10 cellular contexts compared by ENCODE assay signal in genomic region chr4:1218892-1219552, GRCh38. TPM values are rescaled to one million over a fixed set of nuclear protein-coding genes. Genes with fewer than 3 reads are reported as not detected.
DNase-seq lines count a peak whose midpoint lies in the region; ATAC-seq and TF ChIP-seq lines count a peak whose summit lies in the region.
"Had no signal": no experiment of that assay in that cellular context is flagged by ENCODE, and none has a peak within 500 bp of the region (broad histone marks: within the 10 kb centered on the region; RNA-seq: fewer than 3 reads in every experiment).

No MANE protein-coding gene starts in this region.

- TF ChIP-seq POLR2A in thyroid gland (IDR thresholded peaks at IDR 0.05), result no peak

- POLR2A ChIA-PET in T-cell (lab: Charles Lee), result no interaction called here

- no peak for TF ChIP-seq CTCF in thyroid gland (IDR thresholded peaks at IDR 0.05)

- peaks cover 39 to 49% (median 45%) of the 10 kb centered on the region in 3 donors for H3K4me1 Mint-ChIP-seq in T-cell

- H3K27me3 ChIP-seq in thyroid gland, result no peaks in the 10 kb centered on the region

- CTCF ChIA-PET in T-cell (lab: Charles Lee), result interaction anchor here in 1 of 2 donors (0.6 to 0.7 kb wide), 2 partner anchors 53 to 87 kb away, joined by 3 read pairs; no protein-coding TSS in a partner anchor

- no peak for DNase-seq in activated naive CD4-positive, alpha-beta T cell treated with anti-CD3 and anti-CD28 coated beads, Interleukin-2, amount 50 U/mL, for 72 hours (ENCODE audit: low spot score in 2 of 2)
- DNase-seq in activated naive CD4-positive, alpha-beta T cell treated with Interleukin-2 at 50 U/mL for 16 hours, result no peak
- DNase-seq in T-cell (no peak), thyroid gland (peak; percentile 31 to 42), retina (no peak), NCI-H1048 (lab: John Stamatoyannopoulos, UW) (no peak), OCI-M2 (lab: John Stamatoyannopoulos, UW; ENCODE audit: unreplicated experiment) (no peak)
- DNase-seq: COR-L47, SK-N-SH had no signal

- H3K4me3 ChIP-seq in thyroid gland (replicated peaks in 1 of 3), result no peak overlapping the region

- H3K4me3 Mint-ChIP-seq in T-cell, result peak overlapping the region in 2 of 3 donors; percentile 12 to 21

- ATAC-seq in activated naive CD4-positive, alpha-beta T cell treated with anti-CD3 and anti-CD28 coated beads, Interleukin-2, amount 50 U/mL, for 72 hours, result no peak
- ATAC-seq in HG03064 (IDR thresholded peaks at IDR 0.05; ENCODE audit: low read depth, unreplicated experiment) (peak; percentile 69), T-cell (replicated peaks in 1 of 4) (no peak)

- peaks cover 7 to 25% of the 10 kb centered on the region in 2 donors for H3K36me3 Mint-ChIP-seq in activated naive CD4-positive, alpha-beta T cell treated with anti-CD3 and anti-CD28 coated beads, Interleukin-2, amount 50 U/mL, for 72 hours
- H3K36me3 Mint-ChIP-seq in T-cell, result peaks cover 23% of the 10 kb centered on the region

- H3K36me3 ChIP-seq in thyroid gland, result peaks cover 27 to 32% of the 10 kb centered on the region in 2 donors

- H3K27me3 Mint-ChIP-seq in T-cell, result no peaks in the 10 kb centered on the region

- H3K4me1 ChIP-seq in thyroid gland, result peaks cover 15 to 17% of the 10 kb centered on the region in 2 donors

- WGBS in thyroid gland, 2 donors, result 71% methylated on average over 12 of the region's 12 CpGs

- H3K9me3 Mint-ChIP-seq in activated naive CD4-positive, alpha-beta T cell treated with anti-CD3 and anti-CD28 coated beads, Interleukin-2, amount 50 U/mL, for 72 hours, result no peaks in the 10 kb centered on the region
- H3K9me3 Mint-ChIP-seq in T-cell, result no peaks in the 10 kb centered on the region

- H3K27ac ChIP-seq in thyroid gland, result no peak overlapping the region

- H3K9me3 ChIP-seq in thyroid gland, result no peaks in the 10 kb centered on the region
- H3K9me3 ChIP-seq: SK-N-SH had no signal

- peak overlapping the region; percentile 63 to 85 for H3K27ac Mint-ChIP-seq in activated naive CD4-positive, alpha-beta T cell treated with anti-CD3 and anti-CD28 coated beads, Interleukin-2, amount 50 U/mL, for 72 hours
- peak overlapping the region; percentile 41 to 71 for H3K27ac Mint-ChIP-seq in T-cell

- intact Hi-C loops in thyroid gland (cut with DNase I), result no loop called here

RNA-seq across cellular contexts. Expression of gene CTBP1, which starts 29.9 kb away (rescaled TPM):
- 100 to 1,000 TPM in 1 of 2 donors, 10 to 100 TPM in 1; 74.7 to 177 TPM for total RNA-seq in activated naive CD4-positive, alpha-beta T cell treated with anti-CD3 and anti-CD28 coated beads, Interleukin-2, amount 50 U/mL, for 72 hours
- total RNA-seq in T-cell (100 to 1,000 TPM; 185 to 232 (median 207) TPM), thyroid gland (100 to 1,000 TPM; 102 to 226 (median 177) TPM)

RNA-seq across cellular contexts. Expression of gene SPON2, which starts 46.6 kb away (rescaled TPM):
- total RNA-seq in activated naive CD4-positive, alpha-beta T cell treated with anti-CD3 and anti-CD28 coated beads, Interleukin-2, amount 50 U/mL, for 72 hours, result 10 to 100 TPM in 1 of 2 donors, 1 to 10 TPM in 1; 7.0 to 17.4 TPM
- 10 to 100 TPM; 13.6 to 39.8 (median 18.9) TPM for total RNA-seq in T-cell
- 10 to 100 TPM in 2 of 4 donors, 1 to 10 TPM in 2; 2.4 to 14.1 (median 6.6) TPM for total RNA-seq in thyroid gland

Comparison
In these comparisons a context has a peak if more than half of its experiments do, and no peak if none do; other contexts are left out.
1. DNase-seq: peak in thyroid gland (2 of 2); none in activated naive CD4-positive, alpha-beta T cell treated with anti-CD3 and anti-CD28 coated beads, Interleukin-2, amount 50 U/mL, for 72 hours (0 of 2), activated naive CD4-positive, alpha-beta T cell treated with Interleukin-2 at 50 U/mL for 16 hours (single experiment), T-cell (0 of 34), retina (single experiment), NCI-H1048 (single experiment) and OCI-M2 (single experiment).